In genomic region chr20:3674995-3675900, GRCh38 we compare ENCODE assay signal across 27 cellular contexts. TPM values are rescaled to one million over a fixed set of nuclear protein-coding genes. Genes with fewer than 3 reads are reported as not detected.
"Had no signal": no experiment of that assay in that cellular context is flagged by ENCODE, and none has a peak within 500 bp of the region (broad histone marks: within the 10 kb centered on the region; RNA-seq: fewer than 3 reads in every experiment).

No MANE protein-coding gene starts in this region.

- DNase-seq: activated CD4-positive, alpha-beta memory T cell treated with anti-CD3 and anti-CD28 coated beads, Interleukin-2, amount 10 ng/mL, durations not matched to agents 7 days and 5 days; activated CD4-positive, alpha-beta T cell treated with anti-CD3 and anti-CD28 coated beads for 48 hours; activated CD4-positive, CD25-positive, alpha-beta regulatory T cell; activated CD8-positive, alpha-beta memory T cell treated with anti-CD3 and anti-CD28 coated beads, Interleukin-2, amount 10 ng/mL, durations not matched to agents 7 days and 5 days; activated naive CD4-positive, alpha-beta T cell; activated naive CD8-positive, alpha-beta T cell treated with anti-CD3 and anti-CD28 coated beads for 36 hours; amygdala; dermis blood vessel endothelial cell; effector memory CD4-positive, alpha-beta T cell; heart right ventricle; left lung; occipital lobe; stimulated activated CD4-positive, alpha-beta T cell treated with anti-CD3 and anti-CD28 coated beads, Interleukin-12 subunit alpha, Interleukin-12 subunit beta, amount 100 ng/mL, for 4 hours; stimulated activated CD4-positive, alpha-beta T cell treated with anti-CD3 and anti-CD28 coated beads, Interleukin-1b, Interleukin-23, amount 100 ng/mL, for 48 hours; stimulated activated CD8-positive, alpha-beta memory T cell treated with anti-CD3 and anti-CD28 coated beads, Interleukin-4, amount 100 ng/mL, for 48 hours; stimulated activated naive CD4-positive, alpha-beta T cell; upper lobe of right lung had no signal

- H3K36me3 ChIP-seq: cardiac muscle cell, left lung, upper lobe of right lung had no signal

- H3K27ac ChIP-seq: cardiac muscle cell, gastroesophageal sphincter, heart right ventricle, left lung, upper lobe of right lung had no signal

- H3K4me3 ChIP-seq: cardiac muscle cell, esophagus muscularis mucosa, gastroesophageal sphincter, heart right ventricle, left lung, upper lobe of right lung had no signal

- ATAC-seq: activated CD8-positive, alpha-beta memory T cell treated with anti-CD3 and anti-CD28 coated beads, Interleukin-2, amount 10 ng/mL, durations not matched to agents 7 days and 5 days; activated T-helper 17 cell treated with anti-CD3 and anti-CD28 coated beads, Interleukin-2, amount 50 U/mL, for 72 hours; gastroesophageal sphincter; heart right ventricle; left lung; natural killer cell treated with Interleukin-12 subunit alpha and Interleukin-12 subunit beta and Interleukin-15 and Interleukin-18, amount 100 ng/mL, for 72 hours; upper lobe of right lung had no signal

- H3K9me3 ChIP-seq: esophagus muscularis mucosa, gastroesophageal sphincter, heart right ventricle, left lung, upper lobe of right lung had no signal

- FAIRE-seq: endothelial cell of umbilical vein had no signal

RNA-seq across cellular contexts. Expression of gene ADAM33, which starts 6.6 kb away (rescaled TPM):
- total RNA-seq: activated CD4-positive, alpha-beta memory T cell treated with anti-CD3 and anti-CD28 coated beads, Interleukin-2, amount 10 ng/mL, durations not matched to agents 7 days and 5 days; activated CD8-positive, alpha-beta memory T cell treated with anti-CD3 and anti-CD28 coated beads, Interleukin-2, amount 10 ng/mL, durations not matched to agents 7 days and 5 days; activated naive CD8-positive, alpha-beta T cell treated with anti-CD3 and anti-CD28 coated beads for 36 hours; activated T-helper 17 cell treated with anti-CD3 and anti-CD28 coated beads, Interleukin-2, amount 50 U/mL, for 72 hours; natural killer cell treated with Interleukin-12 subunit alpha and Interleukin-12 subunit beta and Interleukin-15 and Interleukin-18, amount 100 ng/mL, for 72 hours had no signal

RNA-seq across cellular contexts. Expression of gene GFRA4, which starts 12.0 kb away (rescaled TPM):
- total RNA-seq: activated CD4-positive, alpha-beta memory T cell treated with anti-CD3 and anti-CD28 coated beads, Interleukin-2, amount 10 ng/mL, durations not matched to agents 7 days and 5 days; activated CD8-positive, alpha-beta memory T cell treated with anti-CD3 and anti-CD28 coated beads, Interleukin-2, amount 10 ng/mL, durations not matched to agents 7 days and 5 days; activated naive CD8-positive, alpha-beta T cell treated with anti-CD3 and anti-CD28 coated beads for 36 hours; activated T-helper 17 cell treated with anti-CD3 and anti-CD28 coated beads, Interleukin-2, amount 50 U/mL, for 72 hours; cardiac muscle cell; dermis blood vessel endothelial cell; endothelial cell of umbilical vein; esophagus muscularis mucosa; gastroesophageal sphincter; heart right ventricle; kidney epithelial cell; left lung; lung microvascular endothelial cell; mesothelial cell of epicardium; natural killer cell treated with Interleukin-12 subunit alpha and Interleukin-12 subunit beta and Interleukin-15 and Interleukin-18, amount 100 ng/mL, for 72 hours; occipital lobe; progenitor cell of endocrine pancreas; upper lobe of right lung had no signal
- polyA plus RNA-seq: cardiac muscle cell, endothelial cell of umbilical vein, heart right ventricle had no signal

RNA-seq across cellular contexts. Expression of gene SIGLEC1, which starts 37.2 kb away (rescaled TPM):
- total RNA-seq: activated CD8-positive, alpha-beta memory T cell treated with anti-CD3 and anti-CD28 coated beads, Interleukin-2, amount 10 ng/mL, durations not matched to agents 7 days and 5 days; activated naive CD8-positive, alpha-beta T cell treated with anti-CD3 and anti-CD28 coated beads for 36 hours; activated T-helper 17 cell treated with anti-CD3 and anti-CD28 coated beads, Interleukin-2, amount 50 U/mL, for 72 hours; cardiac muscle cell; dermis blood vessel endothelial cell; endothelial cell of umbilical vein; kidney epithelial cell; lung microvascular endothelial cell; progenitor cell of endocrine pancreas had no signal
- polyA plus RNA-seq: cardiac muscle cell, endothelial cell of umbilical vein had no signal

RNA-seq across cellular contexts. Expression of gene HSPA12B, which starts 57.2 kb away (rescaled TPM):
- total RNA-seq: activated CD8-positive, alpha-beta memory T cell treated with anti-CD3 and anti-CD28 coated beads, Interleukin-2, amount 10 ng/mL, durations not matched to agents 7 days and 5 days; activated naive CD8-positive, alpha-beta T cell treated with anti-CD3 and anti-CD28 coated beads for 36 hours; activated T-helper 17 cell treated with anti-CD3 and anti-CD28 coated beads, Interleukin-2, amount 50 U/mL, for 72 hours; natural killer cell treated with Interleukin-12 subunit alpha and Interleukin-12 subunit beta and Interleukin-15 and Interleukin-18, amount 100 ng/mL, for 72 hours; progenitor cell of endocrine pancreas had no signal
- polyA plus RNA-seq: cardiac muscle cell had no signal
